8 cellular contexts compared by ENCODE assay signal in the genomic region with DNA sequence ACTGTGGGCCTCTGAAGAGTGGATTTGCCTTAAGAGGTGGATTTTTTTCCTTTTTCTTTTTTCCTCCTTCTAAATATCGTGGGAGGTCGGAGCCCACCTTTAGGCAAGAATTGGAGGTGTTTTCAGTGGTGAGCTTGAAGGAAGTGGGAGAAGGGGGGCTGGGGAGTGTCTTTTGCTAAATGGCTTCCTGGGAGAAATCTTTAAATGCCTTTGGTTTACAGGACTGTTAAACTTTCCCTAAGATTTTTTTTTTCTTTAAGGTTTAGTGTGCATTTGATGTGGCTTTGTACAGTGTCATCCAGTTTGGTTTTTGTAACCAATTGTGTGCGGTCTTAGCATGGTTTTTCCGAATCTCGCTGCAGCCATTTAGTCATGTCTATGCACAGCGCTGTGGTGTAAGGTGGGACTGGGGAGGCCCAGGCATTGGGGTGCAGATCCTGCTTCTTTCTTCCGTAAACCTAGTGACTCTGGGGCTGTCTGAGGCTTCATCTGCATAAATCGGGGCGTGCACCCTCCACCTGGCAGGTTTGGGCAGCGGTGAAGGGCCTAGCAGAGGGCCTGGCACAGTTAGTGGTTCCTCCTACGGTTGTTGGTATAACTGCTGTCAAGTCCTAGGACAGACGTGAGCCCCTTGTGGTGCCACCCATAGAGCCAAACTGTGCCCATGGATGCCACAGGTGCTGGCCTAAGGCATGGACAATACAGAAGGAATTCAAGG. TPM values are rescaled to one million over a fixed set of nuclear protein-coding genes. Genes with fewer than 3 reads are reported as not detected.
A peak's percentile ranks its signal among the peaks of the same experiment; 100 is the strongest.
DNase-seq lines count a peak whose midpoint lies in the region; ATAC-seq and TF ChIP-seq lines count a peak whose summit lies in the region.

No MANE protein-coding gene starts in this region.

- peak overlapping the region; percentile 73 for H3K27ac ChIP-seq in PC-9

- no peaks in the 10 kb centered on the region for H3K27me3 ChIP-seq in PC-9 (ENCODE audit: insufficient read depth, low read depth)

- H3K4me3 ChIP-seq in PC-9, result peak overlapping the region; percentile 97

- intact Hi-C loops in PC-9 (cut with micrococcal nuclease; ENCODE audit: unreplicated experiment), result loop anchor here (1.0 kb wide), 1 partner anchor 27 kb away; no protein-coding TSS in a partner anchor

- H3K9me2 ChIP-seq in PC-9 (ENCODE audit: insufficient read depth), result no peaks in the 10 kb centered on the region

- no peak for ATAC-seq in HG02588 (IDR thresholded peaks at IDR 0.05; ENCODE audit: unreplicated experiment)
- ATAC-seq in HG02678 (IDR thresholded peaks at IDR 0.05; ENCODE audit: unreplicated experiment), result no peak

- peaks cover 48% of the 10 kb centered on the region for H3F3A ChIP-seq in PC-9 (ENCODE audit: insufficient read depth, low read depth)

- peak overlapping the region; percentile 97 for H3K4me2 ChIP-seq in PC-9

- DNase-seq in NCI-H510A treated with DMSO at 0.1 percent for 48 hours (lab: John Stamatoyannopoulos, UW) (peak; percentile 57), NCI-H510A (lab: John Stamatoyannopoulos, UW) (no peak), PC-9 (peak; percentile 44 to 62), germinal center (ENCODE audit: low spot score) (peak; percentile 91), retina (peak; percentile 32)
- peak; percentile 65 for DNase-seq in activated effector memory CD4-positive, alpha-beta T cell treated with Interleukin-2 at 50 U/mL for 16 hours

- no peaks in the 10 kb centered on the region for H3K9me3 ChIP-seq in PC-9 (ENCODE audit: insufficient read depth, low read depth)

- H3K4me1 ChIP-seq in PC-9 (replicated peaks; ENCODE audit: insufficient read depth), result peaks cover 52% of the 10 kb centered on the region

- no peak overlapping the region for H2AFZ ChIP-seq in PC-9

- POLR2A ChIA-PET in PC-9 (lab: Charles Lee; ENCODE audit: unreplicated experiment), result interaction anchor here (0.7 kb wide), 1 partner anchor 28 kb away, joined by 4 read pairs; no protein-coding TSS in a partner anchor

- H4K20me1 ChIP-seq in PC-9 (ENCODE audit: insufficient read depth), result peaks cover 54% of the 10 kb centered on the region

- BruUV-seq in PC-9 (replicated peaks; lab: Mats Ljungman, UMichigan), result TSS peak; percentile 30

- CTCF ChIA-PET in PC-9 (lab: Charles Lee), result interaction anchor here (0.7 kb wide), 1 partner anchor 10 kb away, joined by 3 read pairs; no protein-coding TSS in a partner anchor

- H3K36me3 ChIP-seq in PC-9 (ENCODE audit: low read depth), result no peaks in the 10 kb centered on the region

- peaks cover 57% of the 10 kb centered on the region for H3K79me2 ChIP-seq in PC-9 (ENCODE audit: low read depth)

- TF ChIP-seq CTCF in PC-9 (conservative IDR thresholded peaks at IDR 0.05), result no peak

RNA-seq across cellular contexts. Expression of gene PRRC2B, which starts 1.3 kb away (rescaled TPM):
- total RNA-seq in PC-9 (2021), result 307 and 361 TPM in 2 replicates
